Comparison of ENCODE assay signal across 18 cellular contexts in genomic region chr3:186320862-186321568, GRCh38. TPM values are rescaled to one million over a fixed set of nuclear protein-coding genes. Genes with fewer than 3 reads are reported as not detected.
DNase-seq lines count a peak whose midpoint lies in the region; ATAC-seq and TF ChIP-seq lines count a peak whose summit lies in the region.
"Had no signal": no experiment of that assay in that cellular context is flagged by ENCODE, and none has a peak within 500 bp of the region (broad histone marks: within the 10 kb centered on the region; RNA-seq: fewer than 3 reads in every experiment).

No MANE protein-coding gene starts in this region.

- peak overlapping the region; percentile 76 for H3K27ac ChIP-seq in mammary epithelial cell (ENCODE audit: insufficient read depth, low read depth, low read length)
- H3K27ac ChIP-seq in body of pancreas: no peak overlapping the region
- H3K27ac ChIP-seq: right atrium auricular region, tibial artery had no signal

- no peak overlapping the region for H3K4me3 Mint-ChIP-seq in effector memory CD8-positive, alpha-beta T cell
- H3K4me3 Mint-ChIP-seq: activated naive CD4-positive, alpha-beta T cell treated with anti-CD3 and anti-CD28 coated beads, Interleukin-2, amount 50 U/mL, for 24 hours had no signal

- BruUV-seq in mammary epithelial cell (replicated peaks; lab: Mats Ljungman, UMichigan): no TSS peak

- no peaks in the 10 kb centered on the region for H4K20me1 ChIP-seq in mammary epithelial cell (ENCODE audit: insufficient read depth, low read length)

- peaks cover 3% of the 10 kb centered on the region for H3K36me3 Mint-ChIP-seq in effector memory CD8-positive, alpha-beta T cell (ENCODE audit: insufficient read depth)
- H3K36me3 Mint-ChIP-seq: activated naive CD4-positive, alpha-beta T cell treated with anti-CD3 and anti-CD28 coated beads, Interleukin-2, amount 50 U/mL, for 24 hours had no signal

- TF ChIP-seq POLR2A in body of pancreas (IDR thresholded peaks at IDR 0.05): no peak

- in situ Hi-C loops in mammary epithelial cell (cut with MboI; ENCODE audit: low sequenced_read_pairs in 2 of 2): no loop called here

- H2AFZ ChIP-seq in mammary epithelial cell (ENCODE audit: low read depth, low read length): peak overlapping the region; percentile 43

- H3K4me2 ChIP-seq in mammary epithelial cell (ENCODE audit: insufficient read depth, low read depth, low read length): peak overlapping the region; percentile 65

- intact Hi-C loops in left ventricle myocardium superior (cut with micrococcal nuclease): no loop called here
- intact Hi-C loops in Right ventricle myocardium superior (cut with DNase I): no loop called here
- intact Hi-C loops in mammary epithelial cell (cut with micrococcal nuclease): no loop called here
- intact Hi-C loops in body of pancreas (cut with DNase I): no loop called here

- H3K4me1 ChIP-seq in mammary epithelial cell (ENCODE audit: insufficient read depth, low read length) (peaks cover 26% of the 10 kb centered on the region), body of pancreas (no peaks in the 10 kb centered on the region)
- H3K4me1 ChIP-seq: right atrium auricular region, tibial artery had no signal

- no peak overlapping the region for H3K4me3 ChIP-seq in mammary epithelial cell (replicated peaks in 1 of 3; ENCODE audit: insufficient read depth in 1 of 3, low read depth in 2 of 3, low read length in 3 of 3)
- H3K4me3 ChIP-seq in body of pancreas: no peak overlapping the region
- H3K4me3 ChIP-seq: right atrium auricular region, tibial artery had no signal

- H3K27me3 ChIP-seq in mammary epithelial cell (ENCODE audit: insufficient read depth, low read length) (no peaks in the 10 kb centered on the region), body of pancreas (no peaks in the 10 kb centered on the region)
- H3K27me3 ChIP-seq: right atrium auricular region, tibial artery had no signal

- TF ChIP-seq CTCF in mammary epithelial cell (conservative IDR thresholded peaks at IDR 0.05 in 1 of 2, IDR thresholded peaks at IDR 0.05 in 1 of 2; ENCODE audit: extremely low read depth in 1 of 2, insufficient read depth in 1 of 2, low read depth in 1 of 2, low read length in 2 of 2) (no peak), body of pancreas (IDR thresholded peaks at IDR 0.05) (no peak)

- H3K9ac ChIP-seq in mammary epithelial cell (ENCODE audit: insufficient read depth, low read length): peak overlapping the region; percentile 18

- peaks cover 37 to 52% of the 10 kb centered on the region in 2 donors for H3K27me3 Mint-ChIP-seq in effector memory CD8-positive, alpha-beta T cell

- DNase-seq in left ventricle myocardium superior (no peak), Right ventricle myocardium superior (no peak), NCI-H1105 (lab: John Stamatoyannopoulos, UW) (peak; percentile 56), mammary epithelial cell (peak; percentile 93), NCI-H1048 (lab: John Stamatoyannopoulos, UW) (no peak), body of pancreas (no peak)
- no peak for DNase-seq in effector memory CD8-positive, alpha-beta T cell
- DNase-seq: activated CD4-positive, CD25-positive, alpha-beta regulatory T cell treated with anti-CD3 and anti-CD28 coated beads, Interleukin-2, amount 50 U/mL, for 72 hours; activated CD8-positive, alpha-beta memory T cell treated with anti-CD3 and anti-CD28 coated beads, Interleukin-2, amount 50 U/mL, for 4 hours; Calu3; effector memory CD4-positive, alpha-beta T cell; NCI-H82; T-helper 2 cell; tibial artery had no signal

- ATAC-seq in left ventricle myocardium superior: peak; percentile 35
- ATAC-seq in Right ventricle myocardium superior (ENCODE audit: poor library complexity): no peak
- no peak for ATAC-seq in GM21528 (IDR thresholded peaks at IDR 0.05; ENCODE audit: low FRiP score, unreplicated experiment)
- ATAC-seq in effector memory CD8-positive, alpha-beta T cell (replicated peaks): no peak
- no peak for ATAC-seq in body of pancreas
- ATAC-seq: Right ventricle myocardium inferior had no signal

- dilution Hi-C loops in mammary epithelial cell (cut with HindIII; ENCODE audit: low sequenced_read_pairs): no loop called here

- CTCF ChIA-PET in mammary epithelial cell (lab: Charles Lee; ENCODE audit: low non-redundant PET): interaction anchor here (0.6 kb wide), 1 partner anchor 339 kb away, joined by 10 read pairs; no protein-coding TSS in a partner anchor

- no peaks in the 10 kb centered on the region for H3K4me1 Mint-ChIP-seq in effector memory CD8-positive, alpha-beta T cell (ENCODE audit: low read depth in 2 of 2)
- H3K4me1 Mint-ChIP-seq: activated naive CD4-positive, alpha-beta T cell treated with anti-CD3 and anti-CD28 coated beads, Interleukin-2, amount 50 U/mL, for 24 hours had no signal

- no peak overlapping the region for H3K27ac Mint-ChIP-seq in effector memory CD8-positive, alpha-beta T cell
- H3K27ac Mint-ChIP-seq: activated naive CD4-positive, alpha-beta T cell treated with anti-CD3 and anti-CD28 coated beads, Interleukin-2, amount 50 U/mL, for 24 hours had no signal

- no peaks in the 10 kb centered on the region for H3K9me3 ChIP-seq in mammary epithelial cell (replicated peaks; ENCODE audit: insufficient read depth, low read length)
- H3K9me3 ChIP-seq in body of pancreas: no peaks in the 10 kb centered on the region
- H3K9me3 ChIP-seq: right atrium auricular region, tibial artery had no signal

- H3K36me3 ChIP-seq in mammary epithelial cell (ENCODE audit: insufficient read depth, low read length) (no peaks in the 10 kb centered on the region), body of pancreas (replicated peaks in 1 of 2; ENCODE audit: insufficient read depth in 1 of 2, low read depth in 2 of 2) (no peaks in the 10 kb centered on the region)

- H3K79me2 ChIP-seq in mammary epithelial cell (ENCODE audit: insufficient read depth, low read length): no peaks in the 10 kb centered on the region

- no peaks in the 10 kb centered on the region for H3K9me3 Mint-ChIP-seq in effector memory CD8-positive, alpha-beta T cell
- H3K9me3 Mint-ChIP-seq: activated naive CD4-positive, alpha-beta T cell treated with anti-CD3 and anti-CD28 coated beads, Interleukin-2, amount 50 U/mL, for 24 hours had no signal

- WGBS in mammary epithelial cell (ENCODE audit: low coverage, missing lambda C conversion rate): 5% methylated on average over 4 of the region's 4 CpGs
- 89 to 97% methylated on average over 4 of the region's 4 CpGs for WGBS in body of pancreas, 2 donors

RNA-seq across cellular contexts. Expression of gene DGKG, which starts 41.0 kb away (rescaled TPM):
- total RNA-seq in left ventricle myocardium superior (18.2 TPM), Right ventricle myocardium superior (30.8 TPM), mammary epithelial cell (1 to 10 TPM; 1.3 to 2.5 TPM), body of pancreas (10 to 100 TPM in 1 of 2 donors, under 1 TPM in 1; 0.78 to 16.2 TPM)
- polyA plus RNA-seq in mammary epithelial cell: 2.1 TPM
- not detected for polyA minus RNA-seq in mammary epithelial cell

Comparison
In these comparisons a context has a peak if more than half of its experiments do, and no peak if none do; other contexts are left out.
1. DNase-seq: peak in NCI-H1105 (single experiment) and mammary epithelial cell (single experiment); none in left ventricle myocardium superior (single experiment), Right ventricle myocardium superior (single experiment), NCI-H1048 (single experiment), effector memory CD8-positive, alpha-beta T cell (0 of 3) and body of pancreas (0 of 4).